ENCODE assay signal across 1 cellular context in the genomic region with DNA sequence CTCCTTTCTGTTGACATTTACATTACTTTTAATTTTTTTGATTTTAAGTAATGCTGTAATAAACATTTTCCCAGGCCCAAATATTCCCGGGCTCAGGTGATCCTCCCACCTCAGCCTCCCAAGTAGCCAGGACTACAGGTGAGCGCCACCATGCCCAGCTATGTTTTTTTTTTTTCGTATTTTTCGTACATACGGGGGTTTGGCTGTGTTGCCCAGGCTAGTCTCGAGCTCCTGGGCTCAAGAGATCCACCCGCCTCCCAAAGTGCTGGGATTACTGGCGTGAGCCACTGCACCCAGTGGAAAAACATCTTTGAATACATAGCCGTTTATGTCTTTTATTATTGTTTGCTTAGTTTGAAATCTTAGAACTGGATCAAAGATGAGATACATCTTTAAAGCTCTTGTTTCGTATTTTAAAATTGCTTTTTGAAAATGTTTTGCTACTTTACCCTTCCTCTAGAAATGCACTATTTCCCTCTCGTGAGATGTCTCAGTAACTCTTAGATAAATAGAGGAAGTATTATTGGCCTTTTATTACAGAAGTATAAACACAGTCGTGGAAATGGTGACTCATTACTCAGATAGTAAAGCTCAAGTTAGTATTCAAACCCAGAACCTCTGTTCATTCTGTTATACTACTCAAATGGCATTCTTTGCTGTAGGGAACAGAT.
A peak's percentile ranks its signal among the peaks of the same experiment; 100 is the strongest.
TF ChIP-seq lines count a peak whose summit lies in the region.

No MANE protein-coding gene starts in this region.

TF ChIP-seq in K562, 482 proteins besides CTCF, POLR2A, EP300 and RAD21 (continued from another document and continues in another):
- TF ChIP-seq, protein P1, sequence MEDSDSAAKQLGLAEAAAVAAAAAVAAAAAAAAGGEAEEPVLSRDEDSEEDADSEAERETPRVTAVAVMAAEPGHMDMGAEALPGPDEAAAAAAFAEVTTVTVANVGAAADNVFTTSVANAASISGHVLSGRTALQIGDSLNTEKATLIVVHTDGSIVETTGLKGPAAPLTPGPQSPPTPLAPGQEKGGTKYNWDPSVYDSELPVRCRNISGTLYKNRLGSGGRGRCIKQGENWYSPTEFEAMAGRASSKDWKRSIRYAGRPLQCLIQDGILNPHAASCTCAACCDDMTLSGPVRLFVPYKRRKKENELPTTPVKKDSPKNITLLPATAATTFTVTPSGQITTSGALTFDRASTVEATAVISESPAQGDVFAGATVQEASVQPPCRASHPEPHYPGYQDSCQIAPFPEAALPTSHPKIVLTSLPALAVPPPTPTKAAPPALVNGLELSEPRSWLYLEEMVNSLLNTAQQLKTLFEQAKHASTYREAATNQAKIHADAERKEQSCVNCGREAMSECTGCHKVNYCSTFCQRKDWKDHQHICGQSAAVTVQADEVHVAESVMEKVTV (CRISPR knock-in tag; IDR thresholded peaks at IDR 0.05), result 0 out of 2 replicates have a peak, but pooled peaks have one; percentile 16
- TF ChIP-seq, protein P2, sequence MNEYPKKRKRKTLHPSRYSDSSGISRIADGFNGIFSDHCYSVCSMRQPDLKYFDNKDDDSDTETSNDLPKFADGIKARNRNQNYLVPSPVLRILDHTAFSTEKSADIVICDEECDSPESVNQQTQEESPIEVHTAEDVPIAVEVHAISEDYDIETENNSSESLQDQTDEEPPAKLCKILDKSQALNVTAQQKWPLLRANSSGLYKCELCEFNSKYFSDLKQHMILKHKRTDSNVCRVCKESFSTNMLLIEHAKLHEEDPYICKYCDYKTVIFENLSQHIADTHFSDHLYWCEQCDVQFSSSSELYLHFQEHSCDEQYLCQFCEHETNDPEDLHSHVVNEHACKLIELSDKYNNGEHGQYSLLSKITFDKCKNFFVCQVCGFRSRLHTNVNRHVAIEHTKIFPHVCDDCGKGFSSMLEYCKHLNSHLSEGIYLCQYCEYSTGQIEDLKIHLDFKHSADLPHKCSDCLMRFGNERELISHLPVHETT (CRISPR knock-in tag; conservative IDR thresholded peaks at IDR 0.05 in 1 of 2, IDR thresholded peaks at IDR 0.05 in 1 of 2), result 0 out of 4 replicates have a peak, but pooled peaks of 1 of the 2 experiments have one; percentile 33
- TF ChIP-seq, protein P3, sequence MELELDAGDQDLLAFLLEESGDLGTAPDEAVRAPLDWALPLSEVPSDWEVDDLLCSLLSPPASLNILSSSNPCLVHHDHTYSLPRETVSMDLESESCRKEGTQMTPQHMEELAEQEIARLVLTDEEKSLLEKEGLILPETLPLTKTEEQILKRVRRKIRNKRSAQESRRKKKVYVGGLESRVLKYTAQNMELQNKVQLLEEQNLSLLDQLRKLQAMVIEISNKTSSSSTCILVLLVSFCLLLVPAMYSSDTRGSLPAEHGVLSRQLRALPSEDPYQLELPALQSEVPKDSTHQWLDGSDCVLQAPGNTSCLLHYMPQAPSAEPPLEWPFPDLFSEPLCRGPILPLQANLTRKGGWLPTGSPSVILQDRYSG (tag; conservative IDR thresholded peaks at IDR 0.05; ENCODE audit: low read depth), result no peak
- TF ChIP-seq, protein P4, sequence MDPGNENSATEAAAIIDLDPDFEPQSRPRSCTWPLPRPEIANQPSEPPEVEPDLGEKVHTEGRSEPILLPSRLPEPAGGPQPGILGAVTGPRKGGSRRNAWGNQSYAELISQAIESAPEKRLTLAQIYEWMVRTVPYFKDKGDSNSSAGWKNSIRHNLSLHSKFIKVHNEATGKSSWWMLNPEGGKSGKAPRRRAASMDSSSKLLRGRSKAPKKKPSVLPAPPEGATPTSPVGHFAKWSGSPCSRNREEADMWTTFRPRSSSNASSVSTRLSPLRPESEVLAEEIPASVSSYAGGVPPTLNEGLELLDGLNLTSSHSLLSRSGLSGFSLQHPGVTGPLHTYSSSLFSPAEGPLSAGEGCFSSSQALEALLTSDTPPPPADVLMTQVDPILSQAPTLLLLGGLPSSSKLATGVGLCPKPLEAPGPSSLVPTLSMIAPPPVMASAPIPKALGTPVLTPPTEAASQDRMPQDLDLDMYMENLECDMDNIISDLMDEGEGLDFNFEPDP (CRISPR knock-in tag; IDR thresholded peaks at IDR 0.05), result no peak
- TF ChIP-seq, protein P5, sequence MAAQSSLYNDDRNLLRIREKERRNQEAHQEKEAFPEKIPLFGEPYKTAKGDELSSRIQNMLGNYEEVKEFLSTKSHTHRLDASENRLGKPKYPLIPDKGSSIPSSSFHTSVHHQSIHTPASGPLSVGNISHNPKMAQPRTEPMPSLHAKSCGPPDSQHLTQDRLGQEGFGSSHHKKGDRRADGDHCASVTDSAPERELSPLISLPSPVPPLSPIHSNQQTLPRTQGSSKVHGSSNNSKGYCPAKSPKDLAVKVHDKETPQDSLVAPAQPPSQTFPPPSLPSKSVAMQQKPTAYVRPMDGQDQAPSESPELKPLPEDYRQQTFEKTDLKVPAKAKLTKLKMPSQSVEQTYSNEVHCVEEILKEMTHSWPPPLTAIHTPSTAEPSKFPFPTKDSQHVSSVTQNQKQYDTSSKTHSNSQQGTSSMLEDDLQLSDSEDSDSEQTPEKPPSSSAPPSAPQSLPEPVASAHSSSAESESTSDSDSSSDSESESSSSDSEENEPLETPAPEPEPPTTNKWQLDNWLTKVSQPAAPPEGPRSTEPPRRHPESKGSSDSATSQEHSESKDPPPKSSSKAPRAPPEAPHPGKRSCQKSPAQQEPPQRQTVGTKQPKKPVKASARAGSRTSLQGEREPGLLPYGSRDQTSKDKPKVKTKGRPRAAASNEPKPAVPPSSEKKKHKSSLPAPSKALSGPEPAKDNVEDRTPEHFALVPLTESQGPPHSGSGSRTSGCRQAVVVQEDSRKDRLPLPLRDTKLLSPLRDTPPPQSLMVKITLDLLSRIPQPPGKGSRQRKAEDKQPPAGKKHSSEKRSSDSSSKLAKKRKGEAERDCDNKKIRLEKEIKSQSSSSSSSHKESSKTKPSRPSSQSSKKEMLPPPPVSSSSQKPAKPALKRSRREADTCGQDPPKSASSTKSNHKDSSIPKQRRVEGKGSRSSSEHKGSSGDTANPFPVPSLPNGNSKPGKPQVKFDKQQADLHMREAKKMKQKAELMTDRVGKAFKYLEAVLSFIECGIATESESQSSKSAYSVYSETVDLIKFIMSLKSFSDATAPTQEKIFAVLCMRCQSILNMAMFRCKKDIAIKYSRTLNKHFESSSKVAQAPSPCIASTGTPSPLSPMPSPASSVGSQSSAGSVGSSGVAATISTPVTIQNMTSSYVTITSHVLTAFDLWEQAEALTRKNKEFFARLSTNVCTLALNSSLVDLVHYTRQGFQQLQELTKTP (IDR thresholded peaks at IDR 0.05; ENCODE audit: low read depth in 1 of 2, partially characterized antibody in 2 of 2), result peak in 1 of 2 experiments; percentile 58
- TF ChIP-seq, protein P6, sequence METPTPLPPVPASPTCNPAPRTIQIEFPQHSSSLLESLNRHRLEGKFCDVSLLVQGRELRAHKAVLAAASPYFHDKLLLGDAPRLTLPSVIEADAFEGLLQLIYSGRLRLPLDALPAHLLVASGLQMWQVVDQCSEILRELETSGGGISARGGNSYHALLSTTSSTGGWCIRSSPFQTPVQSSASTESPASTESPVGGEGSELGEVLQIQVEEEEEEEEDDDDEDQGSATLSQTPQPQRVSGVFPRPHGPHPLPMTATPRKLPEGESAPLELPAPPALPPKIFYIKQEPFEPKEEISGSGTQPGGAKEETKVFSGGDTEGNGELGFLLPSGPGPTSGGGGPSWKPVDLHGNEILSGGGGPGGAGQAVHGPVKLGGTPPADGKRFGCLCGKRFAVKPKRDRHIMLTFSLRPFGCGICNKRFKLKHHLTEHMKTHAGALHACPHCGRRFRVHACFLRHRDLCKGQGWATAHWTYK (CRISPR knock-in tag; IDR thresholded peaks at IDR 0.05), result 0 out of 2 replicates have a peak, but pooled peaks have one; percentile 29
- TF ChIP-seq C11orf30 (IDR thresholded peaks at IDR 0.05; ENCODE audit: low read depth) (no peak), MAZ (CRISPR knock-in tag; conservative IDR thresholded peaks at IDR 0.05 in 1 of 2, IDR thresholded peaks at IDR 0.05 in 1 of 2) (0 out of 4 replicates have a peak, but pooled peaks of 1 of the 2 experiments have one; percentile 22), ZBTB17 (CRISPR knock-in tag; IDR thresholded peaks at IDR 0.05) (no peak), CBX3 (IDR thresholded peaks at IDR 0.05; ENCODE audit: borderline replicate concordance in 1 of 2, low read length in 2 of 2) (no peak), NR2C1 (IDR thresholded peaks at IDR 0.05) (no peak), NR2C1 (tag; IDR thresholded peaks at IDR 0.05) (no peak), RBM15 (IDR thresholded peaks at IDR 0.05; ENCODE audit: insufficient read depth, low read length) (no peak), ZNF197 (CRISPR knock-in tag; IDR thresholded peaks at IDR 0.05; ENCODE audit: low read depth) (no peak), ZBED1 (IDR thresholded peaks at IDR 0.05) (no peak), MYNN (IDR thresholded peaks at IDR 0.05) (no peak), MYNN (CRISPR knock-in tag; IDR thresholded peaks at IDR 0.05) (no peak), SREBF1 (IDR thresholded peaks at IDR 0.05; ENCODE audit: borderline replicate concordance, low read depth, low read length) (no peak), ZNF584 (CRISPR knock-in tag; IDR thresholded peaks at IDR 0.05; ENCODE audit: low read depth) (no peak), NCOA1 (IDR thresholded peaks at IDR 0.05; ENCODE audit: low read depth) (no peak), ZNF184 (CRISPR knock-in tag; IDR thresholded peaks at IDR 0.05) (no peak), POU5F1 (IDR thresholded peaks at IDR 0.05; ENCODE audit: borderline replicate concordance, low read depth, low read length, partially characterized antibody) (no peak), RBBP5 (IDR thresholded peaks at IDR 0.05; ENCODE audit: borderline replicate concordance, insufficient read depth, low read length, poor library complexity, severe bottlenecking) (no peak), CREBBP (IDR thresholded peaks at IDR 0.05; ENCODE audit: low read depth, low read length) (no peak), EP400 (IDR thresholded peaks at IDR 0.05) (no peak), FOSL1 (tag; conservative IDR thresholded peaks at IDR 0.05) (peak; percentile 94), SIN3A (IDR thresholded peaks at IDR 0.05; ENCODE audit: borderline replicate concordance in 2 of 2, control insufficient read depth in 1 of 2, low read depth in 2 of 2, low read length in 2 of 2) (no peak), POLR2H (tag; IDR thresholded peaks at IDR 0.05; ENCODE audit: low read depth) (peak; percentile 47; the same call in 1 of the 2 replicates), FOXM1 (IDR thresholded peaks at IDR 0.05; ENCODE audit: low read depth) (no peak), FOXM1 (CRISPR knock-in tag; IDR thresholded peaks at IDR 0.05; ENCODE audit: low read depth) (no peak), KDM2B (CRISPR knock-in tag; IDR thresholded peaks at IDR 0.05) (no peak)
- TF ChIP-seq, protein P7, sequence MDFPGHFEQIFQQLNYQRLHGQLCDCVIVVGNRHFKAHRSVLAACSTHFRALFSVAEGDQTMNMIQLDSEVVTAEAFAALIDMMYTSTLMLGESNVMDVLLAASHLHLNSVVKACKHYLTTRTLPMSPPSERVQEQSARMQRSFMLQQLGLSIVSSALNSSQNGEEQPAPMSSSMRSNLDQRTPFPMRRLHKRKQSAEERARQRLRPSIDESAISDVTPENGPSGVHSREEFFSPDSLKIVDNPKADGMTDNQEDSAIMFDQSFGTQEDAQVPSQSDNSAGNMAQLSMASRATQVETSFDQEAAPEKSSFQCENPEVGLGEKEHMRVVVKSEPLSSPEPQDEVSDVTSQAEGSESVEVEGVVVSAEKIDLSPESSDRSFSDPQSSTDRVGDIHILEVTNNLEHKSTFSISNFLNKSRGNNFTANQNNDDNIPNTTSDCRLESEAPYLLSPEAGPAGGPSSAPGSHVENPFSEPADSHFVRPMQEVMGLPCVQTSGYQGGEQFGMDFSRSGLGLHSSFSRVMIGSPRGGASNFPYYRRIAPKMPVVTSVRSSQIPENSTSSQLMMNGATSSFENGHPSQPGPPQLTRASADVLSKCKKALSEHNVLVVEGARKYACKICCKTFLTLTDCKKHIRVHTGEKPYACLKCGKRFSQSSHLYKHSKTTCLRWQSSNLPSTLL (IDR thresholded peaks at IDR 0.05), result no peak
- TF ChIP-seq, protein P8, sequence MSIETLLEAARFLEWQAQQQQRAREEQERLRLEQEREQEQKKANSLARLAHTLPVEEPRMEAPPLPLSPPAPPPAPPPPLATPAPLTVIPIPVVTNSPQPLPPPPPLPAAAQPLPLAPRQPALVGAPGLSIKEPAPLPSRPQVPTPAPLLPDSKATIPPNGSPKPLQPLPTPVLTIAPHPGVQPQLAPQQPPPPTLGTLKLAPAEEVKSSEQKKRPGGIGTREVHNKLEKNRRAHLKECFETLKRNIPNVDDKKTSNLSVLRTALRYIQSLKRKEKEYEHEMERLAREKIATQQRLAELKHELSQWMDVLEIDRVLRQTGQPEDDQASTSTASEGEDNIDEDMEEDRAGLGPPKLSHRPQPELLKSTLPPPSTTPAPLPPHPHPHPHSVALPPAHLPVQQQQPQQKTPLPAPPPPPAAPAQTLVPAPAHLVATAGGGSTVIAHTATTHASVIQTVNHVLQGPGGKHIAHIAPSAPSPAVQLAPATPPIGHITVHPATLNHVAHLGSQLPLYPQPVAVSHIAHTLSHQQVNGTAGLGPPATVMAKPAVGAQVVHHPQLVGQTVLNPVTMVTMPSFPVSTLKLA (conservative IDR thresholded peaks at IDR 0.05), result peak in 1 of 2 experiments; percentile 39; a peak in 2 of 4 replicates
- TF ChIP-seq, protein P9, sequence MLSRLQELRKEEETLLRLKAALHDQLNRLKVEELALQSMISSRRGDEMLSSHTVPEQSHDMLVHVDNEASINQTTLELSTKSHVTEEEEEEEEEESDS (CRISPR knock-in tag; IDR thresholded peaks at IDR 0.05), result no peak
- TF ChIP-seq, protein P10, sequence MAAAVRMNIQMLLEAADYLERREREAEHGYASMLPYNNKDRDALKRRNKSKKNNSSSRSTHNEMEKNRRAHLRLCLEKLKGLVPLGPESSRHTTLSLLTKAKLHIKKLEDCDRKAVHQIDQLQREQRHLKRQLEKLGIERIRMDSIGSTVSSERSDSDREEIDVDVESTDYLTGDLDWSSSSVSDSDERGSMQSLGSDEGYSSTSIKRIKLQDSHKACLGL (CRISPR knock-in tag; IDR thresholded peaks at IDR 0.05; ENCODE audit: borderline replicate concordance, poor library complexity, severe bottlenecking), result no peak
- TF ChIP-seq, protein P11, sequence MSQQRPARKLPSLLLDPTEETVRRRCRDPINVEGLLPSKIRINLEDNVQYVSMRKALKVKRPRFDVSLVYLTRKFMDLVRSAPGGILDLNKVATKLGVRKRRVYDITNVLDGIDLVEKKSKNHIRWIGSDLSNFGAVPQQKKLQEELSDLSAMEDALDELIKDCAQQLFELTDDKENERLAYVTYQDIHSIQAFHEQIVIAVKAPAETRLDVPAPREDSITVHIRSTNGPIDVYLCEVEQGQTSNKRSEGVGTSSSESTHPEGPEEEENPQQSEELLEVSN (IDR thresholded peaks at IDR 0.05; ENCODE audit: borderline replicate concordance in 1 of 2, extremely low read depth in 1 of 2, insufficient read depth in 1 of 2, insufficient read length in 1 of 2, low read depth in 1 of 2, low read length in 1 of 2, poor library complexity in 1 of 2, severe bottlenecking in 1 of 2), result no peak
- TF ChIP-seq, protein P12, sequence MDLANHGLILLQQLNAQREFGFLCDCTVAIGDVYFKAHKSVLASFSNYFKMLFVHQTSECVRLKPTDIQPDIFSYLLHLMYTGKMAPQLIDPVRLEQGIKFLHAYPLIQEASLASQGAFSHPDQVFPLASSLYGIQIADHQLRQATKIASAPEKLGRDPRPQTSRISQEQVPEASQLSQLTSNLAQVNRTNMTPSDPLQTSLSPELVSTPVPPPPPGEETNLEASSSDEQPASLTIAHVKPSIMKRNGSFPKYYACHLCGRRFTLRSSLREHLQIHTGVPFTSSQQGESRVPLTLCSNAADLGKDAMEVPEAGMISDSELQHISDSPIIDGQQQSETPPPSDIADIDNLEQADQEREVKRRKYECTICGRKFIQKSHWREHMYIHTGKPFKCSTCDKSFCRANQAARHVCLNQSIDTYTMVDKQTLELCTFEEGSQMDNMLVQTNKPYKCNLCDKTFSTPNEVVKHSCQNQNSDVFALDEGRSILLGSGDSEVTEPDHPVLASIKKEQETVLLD (IDR thresholded peaks at IDR 0.05), result no peak
